ENCODE assay signal across 8 cellular contexts in the genomic region with DNA sequence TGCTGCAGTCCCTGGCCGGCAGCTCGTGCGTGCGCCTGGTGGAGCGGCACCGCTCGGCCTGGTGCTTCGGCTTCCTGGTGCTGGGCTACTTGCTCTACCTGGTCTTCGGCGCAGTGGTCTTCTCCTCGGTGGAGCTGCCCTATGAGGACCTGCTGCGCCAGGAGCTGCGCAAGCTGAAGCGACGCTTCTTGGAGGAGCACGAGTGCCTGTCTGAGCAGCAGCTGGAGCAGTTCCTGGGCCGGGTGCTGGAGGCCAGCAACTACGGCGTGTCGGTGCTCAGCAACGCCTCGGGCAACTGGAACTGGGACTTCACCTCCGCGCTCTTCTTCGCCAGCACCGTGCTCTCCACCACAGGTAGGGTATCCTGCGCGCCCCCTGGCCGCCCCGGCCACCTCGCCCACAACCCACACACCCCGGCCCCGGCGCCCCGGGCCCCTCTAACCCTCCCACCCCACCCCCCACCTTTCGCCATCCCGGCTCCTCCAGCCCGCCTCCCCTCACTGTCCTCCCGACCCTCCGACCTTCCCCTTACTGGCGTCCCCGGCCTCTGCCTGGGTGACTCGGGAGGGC. TPM values are rescaled to one million over a fixed set of nuclear protein-coding genes. Genes with fewer than 3 reads are reported as not detected.
DNase-seq lines count a peak whose midpoint lies in the region; ATAC-seq and TF ChIP-seq lines count a peak whose summit lies in the region.

No MANE protein-coding gene starts in this region.

- H3K27ac ChIP-seq in lung (ENCODE audit: low read depth in 1 of 2, low read length in 1 of 2), result peak overlapping the region in 1 of 2 donors; percentile 85

- H3K36me3 Mint-ChIP-seq in type B pancreatic cell, result peaks cover 13% of the 10 kb centered on the region

- 1 to 2% methylated on average over 27 to 43 of the region's 43 CpGs for WGBS in lung, 2 donors

- TF ChIP-seq CTCF in GM06990 (IDR thresholded peaks at IDR 0.05; ENCODE audit: insufficient read depth, low read length, poor library complexity, severe bottlenecking) (no peak), lung (IDR thresholded peaks at IDR 0.05; ENCODE audit: control extremely low read depth, extremely low read depth) (no peak), type B pancreatic cell (conservative IDR thresholded peaks at IDR 0.05) (no peak)

- peaks cover 0 to 5% of the 10 kb centered on the region in 2 donors for H3K4me1 ChIP-seq in lung (ENCODE audit: control insufficient read depth in 2 of 2, insufficient read depth in 2 of 2, low read length in 2 of 2)

- peaks cover 0 to 1% of the 10 kb centered on the region in 2 donors for H3K9me3 ChIP-seq in lung (ENCODE audit: control insufficient read depth in 2 of 2, insufficient read depth in 1 of 2, low read length in 1 of 2)

- H3K9me3 Mint-ChIP-seq in type B pancreatic cell, result no peaks in the 10 kb centered on the region

- peak overlapping the region; percentile 97 for H3K4me3 Mint-ChIP-seq in type B pancreatic cell

- peaks cover 46% of the 10 kb centered on the region for H3K27me3 Mint-ChIP-seq in type B pancreatic cell

- peaks cover 14% of the 10 kb centered on the region for H3K4me1 Mint-ChIP-seq in type B pancreatic cell (ENCODE audit: unreplicated experiment)

- H3K36me3 ChIP-seq in GM06990 (ENCODE audit: control insufficient read depth, insufficient read depth, low read length) (no peaks in the 10 kb centered on the region), lung (ENCODE audit: control insufficient read depth in 2 of 2, insufficient read depth in 2 of 2, low read length in 2 of 2) (no peaks in the 10 kb centered on the region)

- DNase-seq in GM06990 (ENCODE audit: extremely low read depth, insufficient read length) (peak; percentile 60), NCI-H69 (lab: John Stamatoyannopoulos, UW) (peak; percentile 70), dermis blood vessel endothelial cell (peak; percentile 1), lung (ENCODE audit: low spot score) (no peak), type B pancreatic cell (ENCODE audit: extremely low spot score, unreplicated experiment) (no peak), MV-4-11 (lab: John Stamatoyannopoulos, UW) (no peak)
- no peak for DNase-seq in stimulated activated naive CD4-positive, alpha-beta T cell treated with Interleukin-2 at 50 U/mL for 16 hours (lab: John Stamatoyannopoulos, UW)

- H3K27me3 ChIP-seq in GM06990 (replicated peaks; ENCODE audit: control insufficient read depth, insufficient read depth, low read length), result no peaks in the 10 kb centered on the region
- H3K27me3 ChIP-seq in lung (ENCODE audit: control insufficient read depth, insufficient read depth), result no peaks in the 10 kb centered on the region

- H3K27ac Mint-ChIP-seq in type B pancreatic cell, result peak overlapping the region; percentile 97

- peak; percentile 49 for ATAC-seq in GM21528 (IDR thresholded peaks at IDR 0.05; ENCODE audit: low FRiP score, unreplicated experiment)
- peak; percentile 4 for ATAC-seq in lung (ENCODE audit: insufficient read depth, low FRiP score)

- H3K4me3 ChIP-seq in GM06990 (replicated peaks; ENCODE audit: low read depth, low read length) (peak overlapping the region; percentile 71), lung (peak overlapping the region; percentile 61)

RNA-seq across cellular contexts. Expression of a gene that starts 0.4 kb away (rescaled TPM):
- total RNA-seq in dermis blood vessel endothelial cell (0.17 TPM in 1 of 2 replicates, not detected in the other), lung (10 to 100 TPM; 10.2 to 12.1 TPM), type B pancreatic cell (ENCODE audit: low replicate concordance) (13.7 and 18.7 TPM in 2 replicates)
- 10 to 100 TPM in 1 of 2 donors, 1 to 10 TPM in 1; 8.9 to 13.1 TPM for polyA plus RNA-seq in lung

Comparison
In these comparisons a context has a peak if more than half of its experiments do, and no peak if none do; other contexts are left out.
1. DNase-seq: peak in GM06990 (single experiment), NCI-H69 (single experiment) and dermis blood vessel endothelial cell (single experiment); none in lung (single experiment), type B pancreatic cell (single experiment), MV-4-11 (single experiment) and stimulated activated naive CD4-positive, alpha-beta T cell treated with Interleukin-2 at 50 U/mL for 16 hours (single experiment).